ENCODE assay signal across 8 cellular contexts in the genomic region with DNA sequence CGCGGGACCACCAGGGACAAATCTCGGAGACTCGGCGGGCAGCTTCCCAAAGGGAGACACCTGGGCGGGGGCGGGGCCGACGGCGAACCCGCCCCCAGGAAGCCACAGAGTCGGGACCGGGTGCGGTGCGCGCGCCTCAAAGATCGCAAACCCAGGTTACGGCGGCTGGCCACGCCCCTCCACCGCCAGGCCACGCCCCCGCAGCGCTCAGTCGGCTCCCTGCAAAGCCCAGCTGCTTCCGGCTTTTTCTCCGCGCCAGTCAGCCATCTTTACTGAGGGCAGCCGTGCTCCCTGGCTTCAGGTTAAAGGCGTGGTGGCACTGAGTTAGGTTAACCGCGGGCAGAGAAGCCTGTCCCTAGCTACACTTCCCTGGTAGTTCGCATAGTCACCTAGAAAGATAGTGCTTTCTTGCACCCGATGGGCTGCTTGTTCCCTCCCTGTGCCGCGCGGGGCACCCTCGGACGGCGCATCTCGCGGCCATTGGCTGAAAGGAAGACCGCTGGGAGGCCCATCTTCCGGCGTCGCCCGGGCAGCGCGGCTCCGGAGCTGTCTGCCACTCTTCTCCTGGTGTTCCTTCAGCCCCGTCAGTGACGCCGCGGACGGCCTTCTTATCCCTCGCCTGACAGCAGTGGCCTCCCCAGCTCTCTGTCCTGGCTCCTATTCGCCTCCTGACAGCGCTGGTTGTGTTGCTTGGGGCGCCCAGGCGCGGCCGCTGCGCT. TPM values are rescaled to one million over a fixed set of nuclear protein-coding genes. Genes with fewer than 3 reads are reported as not detected.
DNase-seq lines count a peak whose midpoint lies in the region; ATAC-seq and TF ChIP-seq lines count a peak whose summit lies in the region.

A gene with protein sequence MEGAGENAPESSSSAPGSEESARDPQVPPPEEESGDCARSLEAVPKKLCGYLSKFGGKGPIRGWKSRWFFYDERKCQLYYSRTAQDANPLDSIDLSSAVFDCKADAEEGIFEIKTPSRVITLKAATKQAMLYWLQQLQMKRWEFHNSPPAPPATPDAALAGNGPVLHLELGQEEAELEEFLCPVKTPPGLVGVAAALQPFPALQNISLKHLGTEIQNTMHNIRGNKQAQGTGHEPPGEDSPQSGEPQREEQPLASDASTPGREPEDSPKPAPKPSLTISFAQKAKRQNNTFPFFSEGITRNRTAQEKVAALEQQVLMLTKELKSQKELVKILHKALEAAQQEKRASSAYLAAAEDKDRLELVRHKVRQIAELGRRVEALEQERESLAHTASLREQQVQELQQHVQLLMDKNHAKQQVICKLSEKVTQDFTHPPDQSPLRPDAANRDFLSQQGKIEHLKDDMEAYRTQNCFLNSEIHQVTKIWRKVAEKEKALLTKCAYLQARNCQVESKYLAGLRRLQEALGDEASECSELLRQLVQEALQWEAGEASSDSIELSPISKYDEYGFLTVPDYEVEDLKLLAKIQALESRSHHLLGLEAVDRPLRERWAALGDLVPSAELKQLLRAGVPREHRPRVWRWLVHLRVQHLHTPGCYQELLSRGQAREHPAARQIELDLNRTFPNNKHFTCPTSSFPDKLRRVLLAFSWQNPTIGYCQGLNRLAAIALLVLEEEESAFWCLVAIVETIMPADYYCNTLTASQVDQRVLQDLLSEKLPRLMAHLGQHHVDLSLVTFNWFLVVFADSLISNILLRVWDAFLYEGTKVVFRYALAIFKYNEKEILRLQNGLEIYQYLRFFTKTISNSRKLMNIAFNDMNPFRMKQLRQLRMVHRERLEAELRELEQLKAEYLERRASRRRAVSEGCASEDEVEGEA (minus strand): TSS at position 72 of the 719 bp plus-strand sequence. CDS start 108 bp downstream, outside the sequence.

- H3K27ac ChIP-seq in adrenal gland (peak within 1 kb of the TSS; percentile 71 to 98 (median 94)), heart left ventricle (peak within 1 kb of the TSS; percentile 82 to 98 (median 94)), transverse colon (peak within 1 kb of the TSS; percentile 97 to 99 (median 98))

- H3K4me3 ChIP-seq in adrenal gland (peak within 1 kb of the TSS; percentile 49 to 86 (median 64)), heart left ventricle (peak within 1 kb of the TSS; percentile 58 to 97 (median 76)), transverse colon (peak within 1 kb of the TSS; percentile 63 to 98 (median 78))

- H3K36me3 ChIP-seq in adrenal gland (replicated peaks in 1 of 2), result no peaks in the 10 kb centered on the region
- H3K36me3 ChIP-seq in heart left ventricle, result peaks cover 0 to 7% (median 0%) of the 10 kb centered on the region in 9 donors
- H3K36me3 ChIP-seq in transverse colon, result no peaks in the 10 kb centered on the region

- H3K27me3 ChIP-seq in adrenal gland (no peaks in the 10 kb centered on the region), heart left ventricle (no peaks in the 10 kb centered on the region), transverse colon (no peaks in the 10 kb centered on the region)

- H3K9me3 ChIP-seq in adrenal gland (replicated peaks in 1 of 3) (no peaks in the 10 kb centered on the region), heart left ventricle (no peaks in the 10 kb centered on the region), transverse colon (no peaks in the 10 kb centered on the region)

- ATAC-seq in HG02852 (IDR thresholded peaks at IDR 0.05; ENCODE audit: unreplicated experiment) (peak; percentile 88), heart left ventricle (peak; percentile 95 to 98 (median 98))

- H3K4me1 ChIP-seq in adrenal gland (replicated peaks in 1 of 2) (peaks cover 0 to 8% of the 10 kb centered on the region in 2 donors), heart left ventricle (peaks cover 0 to 49% (median 15%) of the 10 kb centered on the region in 12 donors), transverse colon (peaks cover 8 to 37% (median 13%) of the 10 kb centered on the region in 4 donors)

- TF ChIP-seq CTCF in GM13976 (IDR thresholded peaks at IDR 0.05; ENCODE audit: borderline replicate concordance, control extremely low read depth, extremely low read depth, insufficient read depth, missing control alignments), result no peak
- TF ChIP-seq CTCF in adrenal gland (IDR thresholded peaks at IDR 0.05), result peak in 4 of 6 experiments; percentile 10 to 39 (median 24)
- TF ChIP-seq CTCF in heart left ventricle (IDR thresholded peaks at IDR 0.05), result peak in 6 of 12 donors; percentile 2 to 42 (median 12)
- peak in 3 of 5 experiments; percentile 7 to 28 (median 10) for TF ChIP-seq CTCF in transverse colon (IDR thresholded peaks at IDR 0.05)

- 0 to 1% (median 0%) methylated on average over 15 to 64 of the region's 64 CpGs; no CpG with 5 or more reads in 1 of the 4 donors for WGBS in adrenal gland, 4 donors
- 0 to 1% (median 0%) methylated on average over 39 to 64 of the region's 64 CpGs for WGBS in heart left ventricle, 4 donors
- 0% methylated on average over 44 of the region's 64 CpGs; no CpG with 5 or more reads in 1 of the 2 donors for WGBS in transverse colon (ENCODE audit: low coverage in 1 of 2), 2 donors

- peak; percentile 41 to 64 for TF ChIP-seq POLR2A in adrenal gland (IDR thresholded peaks at IDR 0.05)
- TF ChIP-seq POLR2A in heart left ventricle (IDR thresholded peaks at IDR 0.05), result no peak
- peak; percentile 71 for TF ChIP-seq POLR2A in transverse colon (IDR thresholded peaks at IDR 0.05)

- intact Hi-C loops in adrenal gland (cut with DNase I), result loop anchor here in 1 of 2 donors (5.0 kb wide), 1 partner anchor 183 kb away; no protein-coding TSS in a partner anchor
- intact Hi-C loops in heart left ventricle (cut with DNase I), result loop anchor here in 7 of 10 donors (2.0 to 10.0 kb wide), 5 partner anchors 178 to 551 kb away; partner anchors contain the start of genes ANP32B (in 3 of the 7), TRMO (in 3 of the 7) and NANS (in 1 of the 7)
- intact Hi-C loops in transverse colon (cut with DNase I; ENCODE audit: low total_unique reads), result no loop called here

- TF ChIP-seq EP300 in transverse colon (IDR thresholded peaks at IDR 0.05; ENCODE audit: low read depth), result no peak

- in situ Hi-C loops in GM13976 (cut with MboI; ENCODE audit: low sequenced_read_pairs, unreplicated experiment) (loop anchor here (5.0 kb wide), 1 partner anchor 183 kb away; no protein-coding TSS in a partner anchor), transverse colon (cut with MboI; ENCODE audit: low pct_ligation_motif_present in 1 of 4, low pct_unique_long_range_greater_than_20kb in 1 of 4, low sequenced_read_pairs in 3 of 4) (loop anchor here in 3 of 4 donors (10.0 to 25.0 kb wide), 5 partner anchors 51 to 543 kb away; partner anchors contain the start of gene TRMO (in 2 of the 3))

- DNase-seq in GM13976 (ENCODE audit: low spot score), result peak; percentile 99
- peak; percentile 91 for DNase-seq in NCI-H1436 (lab: John Stamatoyannopoulos, UW)
- DNase-seq in SW480 (ENCODE audit: low spot score), result peak; percentile 96
- peak; percentile 94 to 98 (median 96) for DNase-seq in adrenal gland
- peak; percentile 95 to 98 (median 95) for DNase-seq in heart left ventricle
- DNase-seq in pons (ENCODE audit: low spot score), result peak; percentile 89
- DNase-seq in transverse colon, result peak; percentile 99

RNA-seq across cellular contexts. Expression of the gene that starts here (rescaled TPM):
- 10 to 100 TPM in 6 of 8 donors, 1 to 10 TPM in 2; 1.9 to 21.9 (median 12.6) TPM for total RNA-seq in adrenal gland
- 10 to 100 TPM in 1 of 3 donors, 1 to 10 TPM in 2; 1.5 to 14.3 (median 6.3) TPM for polyA plus RNA-seq in adrenal gland
- 1 to 10 TPM; 1.1 to 9.4 (median 2.2) TPM for total RNA-seq in heart left ventricle
- 1 to 10 TPM; 1.2 to 2.3 TPM for polyA plus RNA-seq in heart left ventricle
- 100 to 1,000 TPM in 1 of 4 donors, 10 to 100 TPM in 3; 37.7 to 109 (median 55.8) TPM for total RNA-seq in transverse colon

Comparison
In these comparisons a context has a peak if more than half of its experiments do, and no peak if none do; other contexts are left out.
1. Peak in every context shown above with its lines: DNase-seq, ATAC-seq, H3K4me3 ChIP-seq and H3K27ac ChIP-seq.
2. POLR2A ChIP-seq: peak in adrenal gland (2 of 2) and transverse colon (single experiment); none in heart left ventricle (0 of 2).